In the genomic region with DNA sequence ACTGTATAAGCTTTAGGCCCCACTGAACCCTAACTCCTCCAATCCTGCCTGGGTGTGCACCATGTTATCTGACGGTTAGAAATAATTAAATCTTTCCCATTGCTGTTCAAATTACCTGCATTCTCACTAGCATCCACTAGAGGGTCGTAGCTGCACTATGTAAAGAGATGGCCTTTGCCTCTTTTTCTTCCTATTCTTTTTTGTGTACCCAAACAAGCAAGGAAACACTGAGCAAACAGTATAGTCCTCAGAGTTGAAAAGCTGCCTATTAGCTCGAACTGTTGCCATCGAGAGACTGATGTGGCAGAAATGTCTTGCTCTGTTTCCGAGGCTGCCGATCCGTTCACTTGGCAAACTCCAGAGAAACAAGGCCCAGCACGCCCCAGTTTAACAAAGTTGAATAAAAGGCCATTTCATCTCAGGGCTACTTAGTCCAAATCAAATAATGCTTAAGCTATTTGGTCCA, we compare ENCODE assay signal across 8 cellular contexts.
DNase-seq lines count a peak whose midpoint lies in the region; FAIRE-seq and TF ChIP-seq lines count a peak whose summit lies in the region.

No MANE protein-coding gene starts in this region.

- H3K4me1 ChIP-seq in Loucy (ENCODE audit: insufficient read depth, low read length, poor library complexity, severe bottlenecking) (no peaks in the 10 kb centered on the region), kidney (ENCODE audit: control insufficient read depth in 1 of 2, insufficient read depth in 1 of 2, low read depth in 1 of 2, low read length in 2 of 2) (no peaks in the 10 kb centered on the region)

- H2AFZ ChIP-seq in Loucy (ENCODE audit: low read length): peak overlapping the region; percentile 85

- no peaks in the 10 kb centered on the region for H3K27me3 ChIP-seq in Loucy (ENCODE audit: insufficient read depth, low read length, poor library complexity, severe bottlenecking)

- H3K27ac ChIP-seq in 22Rv1: no peak overlapping the region
- H3K27ac ChIP-seq in kidney (ENCODE audit: low read depth in 2 of 2, low read length in 2 of 2): no peak overlapping the region

- no peak overlapping the region for H3K4me2 ChIP-seq in Loucy (ENCODE audit: low read depth, low read length, poor library complexity, severe bottlenecking)

- POLR2A ChIA-PET in HEK293T (lab: Yijun Ruan, JAX): no interaction called here

- H3K9ac ChIP-seq in Loucy (ENCODE audit: low read depth, low read length, poor library complexity, severe bottlenecking) (no peak overlapping the region), kidney (ENCODE audit: low read length in 2 of 2) (no peak overlapping the region)

- CTCF ChIA-PET in HEK293T (lab: Yijun Ruan, JAX): interaction anchor here (0.6 to 1.3 kb wide), 2 partner anchors 482 to 740 kb away, joined by 3 to 5 read pairs; no protein-coding TSS in a partner anchor

- intact Hi-C loops in kidney (cut with DNase I): no loop called here

- TF ChIP-seq CTCF in 22Rv1 (IDR thresholded peaks at IDR 0.05): peak; percentile 92
- TF ChIP-seq CTCF in Loucy (conservative IDR thresholded peaks at IDR 0.05; ENCODE audit: low read length): peak; percentile 92
- peak; percentile 80 for TF ChIP-seq CTCF in kidney (IDR thresholded peaks at IDR 0.05; ENCODE audit: borderline replicate concordance, extremely low read depth, insufficient read depth)

- no peaks in the 10 kb centered on the region for H3K36me3 ChIP-seq in Loucy (ENCODE audit: insufficient read depth, low read length)
- H3K36me3 ChIP-seq in kidney (ENCODE audit: control insufficient read depth in 1 of 2, insufficient read depth in 2 of 2, low read length in 2 of 2): no peaks in the 10 kb centered on the region

- no peak for FAIRE-seq in kidney (lab: Jason Lieb, UNC)

- H3K9me3 ChIP-seq in Loucy (ENCODE audit: insufficient read depth, low read depth, low read length) (no peaks in the 10 kb centered on the region), kidney (ENCODE audit: control insufficient read depth in 1 of 2, low read length in 2 of 2) (no peaks in the 10 kb centered on the region)

- no peak overlapping the region for H3K4me3 ChIP-seq in Loucy (ENCODE audit: low read length, poor library complexity, severe bottlenecking)
- H3K4me3 ChIP-seq in kidney (ENCODE audit: low read length in 2 of 2): no peak overlapping the region

- no peaks in the 10 kb centered on the region for H4K20me1 ChIP-seq in Loucy (ENCODE audit: insufficient read depth, low read length, poor library complexity, severe bottlenecking)

- no peaks in the 10 kb centered on the region for H3K9me2 ChIP-seq in Loucy (replicated peaks; ENCODE audit: low read depth, low read length)

- H3K79me2 ChIP-seq in Loucy (ENCODE audit: insufficient read depth, low read length): no peaks in the 10 kb centered on the region

- DNase-seq in GM04503 (ENCODE audit: low read depth) (peak; percentile 19), HEK293T (ENCODE audit: extremely low spot score) (peak; percentile 56), SHP77 treated with DMSO at 0.1 percent for 48 hours (lab: John Stamatoyannopoulos, UW) (peak; percentile 1), kidney (no peak)
- peak; percentile 19 for DNase-seq in central memory CD4-positive, alpha-beta T cell
- peak; percentile 2 to 8 for DNase-seq in stimulated activated CD4-positive, alpha-beta T cell treated with anti-CD3 and anti-CD28 coated beads, Interleukin-4, amount 100 ng/mL, for 48 hours (ENCODE audit: low read depth in 2 of 2)

- H3F3A ChIP-seq in Loucy (ENCODE audit: low read depth): peaks cover 4% of the 10 kb centered on the region; the same call in 1 of the 2 replicates

TF ChIP-seq in HEK293T, 16 proteins besides CTCF, POLR2A, EP300 and RAD21:
- TF ChIP-seq LEF1 (IDR thresholded peaks at IDR 0.05; ENCODE audit: borderline replicate concordance): no peak
- no peak for TF ChIP-seq SP1 (IDR thresholded peaks at IDR 0.05)
- TF ChIP-seq ZNF384 (IDR thresholded peaks at IDR 0.05): no peak
- TF ChIP-seq PKNOX1 (IDR thresholded peaks at IDR 0.05): no peak
- TF ChIP-seq CTBP1 (IDR thresholded peaks at IDR 0.05; ENCODE audit: borderline replicate concordance): no peak
- no peak for TF ChIP-seq NFRKB (IDR thresholded peaks at IDR 0.05)
- no peak for TF ChIP-seq ARNT (IDR thresholded peaks at IDR 0.05)
- no peak for TF ChIP-seq BHLHE40 (IDR thresholded peaks at IDR 0.05; ENCODE audit: borderline replicate concordance)
- no peak for TF ChIP-seq L3MBTL2 (conservative IDR thresholded peaks at IDR 0.05)
- TF ChIP-seq FOXA1 (IDR thresholded peaks at IDR 0.05): no peak
- TF ChIP-seq HDGF (IDR thresholded peaks at IDR 0.05; ENCODE audit: borderline replicate concordance): no peak
